Comparison of ENCODE assay signal across 1 cellular context in the genomic region with DNA sequence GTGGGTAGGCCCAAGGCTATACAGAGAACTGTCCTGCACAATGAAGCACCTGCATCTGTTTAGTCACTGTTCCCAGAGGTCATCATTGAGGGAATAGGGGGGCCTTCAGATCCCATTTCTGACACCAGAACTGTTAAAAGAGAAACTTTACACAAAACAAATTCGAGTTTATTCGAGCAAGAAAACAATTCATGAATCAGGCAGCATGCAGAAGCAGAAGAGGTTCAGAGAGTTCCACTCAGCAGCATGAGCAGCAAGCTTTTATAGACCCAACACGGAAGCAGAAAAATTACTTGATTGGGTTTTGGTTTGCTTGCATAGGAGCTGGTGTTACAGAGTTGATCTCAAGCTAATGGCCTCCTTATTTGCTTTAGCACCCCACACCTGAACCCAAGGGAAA.
TF ChIP-seq lines count a peak whose summit lies in the region.

No MANE protein-coding gene starts in this region.

TF ChIP-seq in H1, 55 proteins besides CTCF, POLR2A, EP300 and RAD21:
- TF ChIP-seq, protein P1, sequence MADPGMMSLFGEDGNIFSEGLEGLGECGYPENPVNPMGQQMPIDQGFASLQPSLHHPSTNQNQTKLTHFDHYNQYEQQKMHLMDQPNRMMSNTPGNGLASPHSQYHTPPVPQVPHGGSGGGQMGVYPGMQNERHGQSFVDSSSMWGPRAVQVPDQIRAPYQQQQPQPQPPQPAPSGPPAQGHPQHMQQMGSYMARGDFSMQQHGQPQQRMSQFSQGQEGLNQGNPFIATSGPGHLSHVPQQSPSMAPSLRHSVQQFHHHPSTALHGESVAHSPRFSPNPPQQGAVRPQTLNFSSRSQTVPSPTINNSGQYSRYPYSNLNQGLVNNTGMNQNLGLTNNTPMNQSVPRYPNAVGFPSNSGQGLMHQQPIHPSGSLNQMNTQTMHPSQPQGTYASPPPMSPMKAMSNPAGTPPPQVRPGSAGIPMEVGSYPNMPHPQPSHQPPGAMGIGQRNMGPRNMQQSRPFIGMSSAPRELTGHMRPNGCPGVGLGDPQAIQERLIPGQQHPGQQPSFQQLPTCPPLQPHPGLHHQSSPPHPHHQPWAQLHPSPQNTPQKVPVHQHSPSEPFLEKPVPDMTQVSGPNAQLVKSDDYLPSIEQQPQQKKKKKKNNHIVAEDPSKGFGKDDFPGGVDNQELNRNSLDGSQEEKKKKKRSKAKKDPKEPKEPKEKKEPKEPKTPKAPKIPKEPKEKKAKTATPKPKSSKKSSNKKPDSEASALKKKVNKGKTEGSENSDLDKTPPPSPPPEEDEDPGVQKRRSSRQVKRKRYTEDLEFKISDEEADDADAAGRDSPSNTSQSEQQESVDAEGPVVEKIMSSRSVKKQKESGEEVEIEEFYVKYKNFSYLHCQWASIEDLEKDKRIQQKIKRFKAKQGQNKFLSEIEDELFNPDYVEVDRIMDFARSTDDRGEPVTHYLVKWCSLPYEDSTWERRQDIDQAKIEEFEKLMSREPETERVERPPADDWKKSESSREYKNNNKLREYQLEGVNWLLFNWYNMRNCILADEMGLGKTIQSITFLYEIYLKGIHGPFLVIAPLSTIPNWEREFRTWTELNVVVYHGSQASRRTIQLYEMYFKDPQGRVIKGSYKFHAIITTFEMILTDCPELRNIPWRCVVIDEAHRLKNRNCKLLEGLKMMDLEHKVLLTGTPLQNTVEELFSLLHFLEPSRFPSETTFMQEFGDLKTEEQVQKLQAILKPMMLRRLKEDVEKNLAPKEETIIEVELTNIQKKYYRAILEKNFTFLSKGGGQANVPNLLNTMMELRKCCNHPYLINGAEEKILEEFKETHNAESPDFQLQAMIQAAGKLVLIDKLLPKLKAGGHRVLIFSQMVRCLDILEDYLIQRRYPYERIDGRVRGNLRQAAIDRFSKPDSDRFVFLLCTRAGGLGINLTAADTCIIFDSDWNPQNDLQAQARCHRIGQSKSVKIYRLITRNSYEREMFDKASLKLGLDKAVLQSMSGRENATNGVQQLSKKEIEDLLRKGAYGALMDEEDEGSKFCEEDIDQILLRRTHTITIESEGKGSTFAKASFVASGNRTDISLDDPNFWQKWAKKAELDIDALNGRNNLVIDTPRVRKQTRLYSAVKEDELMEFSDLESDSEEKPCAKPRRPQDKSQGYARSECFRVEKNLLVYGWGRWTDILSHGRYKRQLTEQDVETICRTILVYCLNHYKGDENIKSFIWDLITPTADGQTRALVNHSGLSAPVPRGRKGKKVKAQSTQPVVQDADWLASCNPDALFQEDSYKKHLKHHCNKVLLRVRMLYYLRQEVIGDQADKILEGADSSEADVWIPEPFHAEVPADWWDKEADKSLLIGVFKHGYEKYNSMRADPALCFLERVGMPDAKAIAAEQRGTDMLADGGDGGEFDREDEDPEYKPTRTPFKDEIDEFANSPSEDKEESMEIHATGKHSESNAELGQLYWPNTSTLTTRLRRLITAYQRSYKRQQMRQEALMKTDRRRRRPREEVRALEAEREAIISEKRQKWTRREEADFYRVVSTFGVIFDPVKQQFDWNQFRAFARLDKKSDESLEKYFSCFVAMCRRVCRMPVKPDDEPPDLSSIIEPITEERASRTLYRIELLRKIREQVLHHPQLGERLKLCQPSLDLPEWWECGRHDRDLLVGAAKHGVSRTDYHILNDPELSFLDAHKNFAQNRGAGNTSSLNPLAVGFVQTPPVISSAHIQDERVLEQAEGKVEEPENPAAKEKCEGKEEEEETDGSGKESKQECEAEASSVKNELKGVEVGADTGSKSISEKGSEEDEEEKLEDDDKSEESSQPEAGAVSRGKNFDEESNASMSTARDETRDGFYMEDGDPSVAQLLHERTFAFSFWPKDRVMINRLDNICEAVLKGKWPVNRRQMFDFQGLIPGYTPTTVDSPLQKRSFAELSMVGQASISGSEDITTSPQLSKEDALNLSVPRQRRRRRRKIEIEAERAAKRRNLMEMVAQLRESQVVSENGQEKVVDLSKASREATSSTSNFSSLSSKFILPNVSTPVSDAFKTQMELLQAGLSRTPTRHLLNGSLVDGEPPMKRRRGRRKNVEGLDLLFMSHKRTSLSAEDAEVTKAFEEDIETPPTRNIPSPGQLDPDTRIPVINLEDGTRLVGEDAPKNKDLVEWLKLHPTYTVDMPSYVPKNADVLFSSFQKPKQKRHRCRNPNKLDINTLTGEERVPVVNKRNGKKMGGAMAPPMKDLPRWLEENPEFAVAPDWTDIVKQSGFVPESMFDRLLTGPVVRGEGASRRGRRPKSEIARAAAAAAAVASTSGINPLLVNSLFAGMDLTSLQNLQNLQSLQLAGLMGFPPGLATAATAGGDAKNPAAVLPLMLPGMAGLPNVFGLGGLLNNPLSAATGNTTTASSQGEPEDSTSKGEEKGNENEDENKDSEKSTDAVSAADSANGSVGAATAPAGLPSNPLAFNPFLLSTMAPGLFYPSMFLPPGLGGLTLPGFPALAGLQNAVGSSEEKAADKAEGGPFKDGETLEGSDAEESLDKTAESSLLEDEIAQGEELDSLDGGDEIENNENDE (IDR thresholded peaks at IDR 0.05; ENCODE audit: insufficient replicate concordance, low read length) = no peak
- no peak for TF ChIP-seq SIRT6 (IDR thresholded peaks at IDR 0.05; ENCODE audit: low read length)
- TF ChIP-seq CREB1 (IDR thresholded peaks at IDR 0.05) = no peak
- no peak for TF ChIP-seq TBP (IDR thresholded peaks at IDR 0.05; ENCODE audit: low read depth, low read length)
- TF ChIP-seq JUND (IDR thresholded peaks at IDR 0.05; ENCODE audit: low read length) = no peak
- no peak for TF ChIP-seq CBX5 (IDR thresholded peaks at IDR 0.05; ENCODE audit: low read depth, low read length)
- no peak for TF ChIP-seq E2F6 (IDR thresholded peaks at IDR 0.05)
- TF ChIP-seq SRF (IDR thresholded peaks at IDR 0.05; ENCODE audit: low read depth, low read length) = no peak
- no peak for TF ChIP-seq JUN (IDR thresholded peaks at IDR 0.05; ENCODE audit: low read depth, low read length)
- TF ChIP-seq ATF2 (IDR thresholded peaks at IDR 0.05; ENCODE audit: low read length) = no peak
